10 cellular contexts compared by ENCODE assay signal in genomic region chr5:107365355-107366109, GRCh38.
DNase-seq lines count a peak whose midpoint lies in the region; ATAC-seq, FAIRE-seq and TF ChIP-seq lines count a peak whose summit lies in the region.
"Had no signal": no experiment of that assay in that cellular context is flagged by ENCODE, and none has a peak within 500 bp of the region (broad histone marks: within the 10 kb centered on the region; RNA-seq: fewer than 3 reads in every experiment).

No MANE protein-coding gene starts in this region.

- CTCF ChIA-PET in A549 (lab: Yijun Ruan, JAX), result interaction anchor here (1.2 kb wide), 1 partner anchor 207 kb away, joined by 4 read pairs; no protein-coding TSS in a partner anchor

- H3K4me1 Mint-ChIP-seq in chondrocyte (ENCODE audit: low read depth), result peaks cover 18% of the 10 kb centered on the region

- H3K4me3 ChIP-seq in A549, result no peak overlapping the region

- WGBS in A549 (ENCODE audit: missing lambda C conversion rate), result 34% methylated on average over 10 of the region's 10 CpGs

- peak overlapping the region; percentile 95 for H3K27ac Mint-ChIP-seq in chondrocyte (ENCODE audit: unreplicated experiment)
- H3K27ac Mint-ChIP-seq: IgD-negative memory B cell had no signal

- no peaks in the 10 kb centered on the region for H3K27me3 Mint-ChIP-seq in chondrocyte (ENCODE audit: low read depth)

- no peak for TF ChIP-seq EP300 in A549 (IDR thresholded peaks at IDR 0.05)

- H3K4me3 Mint-ChIP-seq in chondrocyte (ENCODE audit: unreplicated experiment), result peak overlapping the region; percentile 38

- POLR2A ChIA-PET in A549 (lab: Yijun Ruan, JAX), result interaction anchor here (1.9 kb wide), 1 partner anchor 307 kb away, joined by 7 read pairs; no protein-coding TSS in a partner anchor

- peak; percentile 84 for FAIRE-seq in A549 (lab: Jason Lieb, UNC)
- FAIRE-seq: islet of Langerhans had no signal

- H3K36me3 Mint-ChIP-seq in chondrocyte (ENCODE audit: low read depth), result no peaks in the 10 kb centered on the region
- H3K36me3 Mint-ChIP-seq: IgD-negative memory B cell had no signal

- H3K9me3 ChIP-seq in A549, result no peaks in the 10 kb centered on the region

- peak in 1 of 2 experiments; percentile 30; a peak in 1 of 5 replicates for TF ChIP-seq RAD21 in A549 (conservative IDR thresholded peaks at IDR 0.05 in 1 of 2, IDR thresholded peaks at IDR 0.05 in 1 of 2)

- no peaks in the 10 kb centered on the region for H3K9me3 Mint-ChIP-seq in chondrocyte (ENCODE audit: low read depth)
- H3K9me3 Mint-ChIP-seq: IgD-negative memory B cell had no signal

- TF ChIP-seq CTCF in A549 (IDR thresholded peaks at IDR 0.05), result no peak
- TF ChIP-seq CTCF in chondrocyte (IDR thresholded peaks at IDR 0.05), result peak; percentile 32

- peaks cover 22% of the 10 kb centered on the region for H3K4me1 ChIP-seq in A549

- H3K4me2 ChIP-seq in A549, result peak overlapping the region; percentile 66

- DNase-seq in A549 (ENCODE audit: low read depth in 1 of 2, low spot score in 1 of 2) (peak in 1 of 2 experiments; percentile 79), HK-2 (ENCODE audit: unreplicated experiment) (peak; percentile 25), chondrocyte (ENCODE audit: low spot score) (no peak), NCI-H82 treated with DMSO at 0.1 percent for 48 hours (lab: John Stamatoyannopoulos, UW; ENCODE audit: unreplicated experiment) (no peak)
- DNase-seq in stimulated activated CD4-positive, alpha-beta T cell treated with anti-CD3 and anti-CD28 coated beads, Interleukin-2, amount 100 ng/mL, for 48 hours, result no peak
- DNase-seq in activated naive CD4-positive, alpha-beta T cell treated with anti-CD3 and anti-CD28 coated beads, Interleukin-2, amount 50 U/mL, for 16 hours, result no peak

- H3K27ac ChIP-seq in A549, result peak overlapping the region; percentile 66 to 74

- ATAC-seq in A549 (peak; percentile 72 to 82), GM19438 (IDR thresholded peaks at IDR 0.05; ENCODE audit: low read depth, unreplicated experiment) (peak; percentile 40), HG03521 (IDR thresholded peaks at IDR 0.05; ENCODE audit: unreplicated experiment) (no peak)

- no peak for TF ChIP-seq POLR2A in A549 (IDR thresholded peaks at IDR 0.05; ENCODE audit: low read length)

TF ChIP-seq in A549, 52 proteins besides CTCF, POLR2A, EP300 and RAD21:
- TF ChIP-seq SMC3 (IDR thresholded peaks at IDR 0.05), result peak; percentile 23; the same call in 1 of the 3 replicates
- peak; percentile 45 for TF ChIP-seq JUNB (IDR thresholded peaks at IDR 0.05)
- no peak for TF ChIP-seq JUN (IDR thresholded peaks at IDR 0.05)
- TF ChIP-seq NPAS2 (CRISPR knock-in tag; IDR thresholded peaks at IDR 0.05; ENCODE audit: borderline replicate concordance), result no peak
- TF ChIP-seq CHD4 (IDR thresholded peaks at IDR 0.05; ENCODE audit: borderline replicate concordance), result no peak
- TF ChIP-seq USF2 (IDR thresholded peaks at IDR 0.05), result no peak
- no peak for TF ChIP-seq EHF (CRISPR knock-in tag; IDR thresholded peaks at IDR 0.05)
- TF ChIP-seq REST (IDR thresholded peaks at IDR 0.05), result no peak
- no peak for TF ChIP-seq FOSL2 (IDR thresholded peaks at IDR 0.05)
- TF ChIP-seq FOSL2 (CRISPR knock-in tag; IDR thresholded peaks at IDR 0.05), result peak; percentile 77
- TF ChIP-seq SREBF2 (IDR thresholded peaks at IDR 0.05), result no peak
- no peak for TF ChIP-seq MAZ (IDR thresholded peaks at IDR 0.05; ENCODE audit: borderline replicate concordance, low read depth, low read length)
- no peak for TF ChIP-seq POLR2AphosphoS2 (conservative IDR thresholded peaks at IDR 0.05; ENCODE audit: low read length)
- no peak for TF ChIP-seq ZC3H11A (IDR thresholded peaks at IDR 0.05)
- TF ChIP-seq BHLHE40 (IDR thresholded peaks at IDR 0.05; ENCODE audit: low read depth, low read length), result no peak
- TF ChIP-seq RCOR1 (IDR thresholded peaks at IDR 0.05; ENCODE audit: low read depth, low read length), result no peak
- TF ChIP-seq KDM5A (IDR thresholded peaks at IDR 0.05), result no peak
- no peak for TF ChIP-seq HMGXB4 (CRISPR knock-in tag; IDR thresholded peaks at IDR 0.05; ENCODE audit: borderline replicate concordance)
- no peak for TF ChIP-seq RARB (CRISPR knock-in tag; IDR thresholded peaks at IDR 0.05)
- TF ChIP-seq HEYL (CRISPR knock-in tag; IDR thresholded peaks at IDR 0.05), result no peak
- TF ChIP-seq CBX2 (IDR thresholded peaks at IDR 0.05; ENCODE audit: borderline replicate concordance, low read depth), result no peak
- peak; percentile 27; the same call in 1 of the 2 replicates for TF ChIP-seq GATA3 (IDR thresholded peaks at IDR 0.05; ENCODE audit: borderline replicate concordance)
- peak; percentile 2 for TF ChIP-seq MAFK (IDR thresholded peaks at IDR 0.05; ENCODE audit: partially characterized antibody)
